Comparison of ENCODE assay signal across 8 cellular contexts in genomic region chr16:85306793-85307551, GRCh38.
DNase-seq lines count a peak whose midpoint lies in the region; ATAC-seq and TF ChIP-seq lines count a peak whose summit lies in the region.

No MANE protein-coding gene starts in this region.

- H2BK5ac ChIP-seq in mesenchymal stem cell (ENCODE audit: low read depth, low read length, poor library complexity, severe bottlenecking): no peak overlapping the region

- H2BK120ac ChIP-seq in mesenchymal stem cell (ENCODE audit: low read depth, low read length): peak overlapping the region; percentile 66

- H4K8ac ChIP-seq in mesenchymal stem cell (ENCODE audit: low read length): peak overlapping the region; percentile 86

- H3K9ac ChIP-seq in mesenchymal stem cell (ENCODE audit: low read length): peak overlapping the region; percentile 17

- no peak overlapping the region for H2AFZ ChIP-seq in mesenchymal stem cell (ENCODE audit: low read depth, low read length)

- H3K14ac ChIP-seq in mesenchymal stem cell (ENCODE audit: low read length in 2 of 2): peak overlapping the region; percentile 18 to 88

- H3K27ac ChIP-seq in heart right ventricle: peak overlapping the region in 9 of 10 donors; percentile 22 to 77 (median 39)
- H3K27ac ChIP-seq in WERI-Rb-1: peak overlapping the region; percentile 97
- H3K27ac ChIP-seq in mesenchymal stem cell (ENCODE audit: low read length, poor library complexity, severe bottlenecking): no peak overlapping the region
- peak overlapping the region; percentile 7 to 27 for H3K27ac ChIP-seq in uterus

- H3K18ac ChIP-seq in mesenchymal stem cell (ENCODE audit: low read depth in 1 of 2, low read length in 2 of 2): peak overlapping the region; percentile 79 to 93

- H3K27me3 ChIP-seq in heart right ventricle (peaks cover 0 to 12% (median 0%) of the 10 kb centered on the region in 7 donors), WERI-Rb-1 (ENCODE audit: insufficient read depth, low read depth, severe bottlenecking) (no peaks in the 10 kb centered on the region), mesenchymal stem cell (ENCODE audit: control insufficient read depth in 1 of 2, insufficient read depth in 1 of 2, low read length in 2 of 2) (no peaks in the 10 kb centered on the region), uterus (no peaks in the 10 kb centered on the region)

- H3K4ac ChIP-seq in mesenchymal stem cell (ENCODE audit: low read depth in 1 of 2, low read length in 2 of 2): peak overlapping the region; percentile 59 to 81

- H3K79me1 ChIP-seq in mesenchymal stem cell (replicated peaks; ENCODE audit: low read length, poor library complexity, severe bottlenecking): peaks cover 29% of the 10 kb centered on the region

- H3K9me3 ChIP-seq in heart right ventricle: no peaks in the 10 kb centered on the region
- H3K9me3 ChIP-seq in WERI-Rb-1 (ENCODE audit: severe bottlenecking): no peaks in the 10 kb centered on the region
- no peaks in the 10 kb centered on the region for H3K9me3 ChIP-seq in mesenchymal stem cell (ENCODE audit: control insufficient read depth, low read length)
- H3K9me3 ChIP-seq in uterus: no peaks in the 10 kb centered on the region

- peak overlapping the region; percentile 88 for H4K91ac ChIP-seq in mesenchymal stem cell (ENCODE audit: low read length)

- ATAC-seq in heart right ventricle: no peak
- no peak for ATAC-seq in left ventricle myocardium superior
- ATAC-seq in HG03039 (IDR thresholded peaks at IDR 0.05; ENCODE audit: unreplicated experiment): no peak

- no peak overlapping the region for H3K23ac ChIP-seq in mesenchymal stem cell (ENCODE audit: low read length in 2 of 2)

- H3K36me3 ChIP-seq in heart right ventricle (no peaks in the 10 kb centered on the region), WERI-Rb-1 (no peaks in the 10 kb centered on the region), mesenchymal stem cell (ENCODE audit: control insufficient read depth in 1 of 2, insufficient read depth in 2 of 2, low read depth in 1 of 2, low read length in 2 of 2) (peaks cover 0 to 4% of the 10 kb centered on the region in 2 experiments), uterus (no peaks in the 10 kb centered on the region)

- peak overlapping the region; percentile 75 to 96 for H2BK12ac ChIP-seq in mesenchymal stem cell (ENCODE audit: low read length in 2 of 2)

- WGBS in heart right ventricle, 2 donors: 80% methylated on average over 19 of the region's 19 CpGs
- 87% methylated on average over 18 of the region's 19 CpGs for WGBS in mesenchymal stem cell

- peak overlapping the region; percentile 32 for H2BK15ac ChIP-seq in mesenchymal stem cell (ENCODE audit: low read depth, poor library complexity, severe bottlenecking)

- TF ChIP-seq POLR2A in uterus (IDR thresholded peaks at IDR 0.05): no peak

- intact Hi-C loops in heart right ventricle (cut with DNase I): loop anchor here in 3 of 10 donors (5.0 to 10.0 kb wide), 3 partner anchors 305 to 408 kb away; partner anchors contain the start of gene GSE1 (in 3 of the 3)
- intact Hi-C loops in left ventricle myocardium superior (cut with micrococcal nuclease): no loop called here
- intact Hi-C loops in uterus (cut with DNase I; ENCODE audit: low total_unique reads): no loop called here

- DNase-seq in heart right ventricle: no peak
- no peak for DNase-seq in left ventricle myocardium superior
- no peak for DNase-seq in WERI-Rb-1
- DNase-seq in mesenchymal stem cell: no peak
- DNase-seq in uterus: no peak
- no peak for DNase-seq in kidney tubule cell (ENCODE audit: low spot score)
- no peak for DNase-seq in NCI-H1417 treated with DMSO at 0.1 percent for 48 hours (lab: John Stamatoyannopoulos, UW)

- TF ChIP-seq CTCF in heart right ventricle (IDR thresholded peaks at IDR 0.05) (no peak), WERI-Rb-1 (IDR thresholded peaks at IDR 0.05; ENCODE audit: low read depth, low read length) (no peak), uterus (IDR thresholded peaks at IDR 0.05) (no peak)

- H3K4me2 ChIP-seq in mesenchymal stem cell (ENCODE audit: low read length, poor library complexity, severe bottlenecking): no peak overlapping the region

- no peak overlapping the region for H3K4me3 ChIP-seq in heart right ventricle
- no peak overlapping the region for H3K4me3 ChIP-seq in WERI-Rb-1 (ENCODE audit: low read depth, low read length)
- H3K4me3 ChIP-seq in mesenchymal stem cell (ENCODE audit: insufficient read depth in 1 of 2, low read depth in 1 of 2, low read length in 2 of 2): no peak overlapping the region
- no peak overlapping the region for H3K4me3 ChIP-seq in uterus

- H2AK5ac ChIP-seq in mesenchymal stem cell (ENCODE audit: low read length, severe bottlenecking): peak overlapping the region; percentile 26

- peaks cover 14 to 87% (median 75%) of the 10 kb centered on the region in 9 donors for H3K4me1 ChIP-seq in heart right ventricle
- peaks cover 55% of the 10 kb centered on the region for H3K4me1 ChIP-seq in mesenchymal stem cell (ENCODE audit: control insufficient read depth, insufficient read depth, low read depth, low read length)
- peaks cover 10 to 11% of the 10 kb centered on the region in 2 donors for H3K4me1 ChIP-seq in uterus
